ENCODE assay signal across 1 cellular context in the genomic region with DNA sequence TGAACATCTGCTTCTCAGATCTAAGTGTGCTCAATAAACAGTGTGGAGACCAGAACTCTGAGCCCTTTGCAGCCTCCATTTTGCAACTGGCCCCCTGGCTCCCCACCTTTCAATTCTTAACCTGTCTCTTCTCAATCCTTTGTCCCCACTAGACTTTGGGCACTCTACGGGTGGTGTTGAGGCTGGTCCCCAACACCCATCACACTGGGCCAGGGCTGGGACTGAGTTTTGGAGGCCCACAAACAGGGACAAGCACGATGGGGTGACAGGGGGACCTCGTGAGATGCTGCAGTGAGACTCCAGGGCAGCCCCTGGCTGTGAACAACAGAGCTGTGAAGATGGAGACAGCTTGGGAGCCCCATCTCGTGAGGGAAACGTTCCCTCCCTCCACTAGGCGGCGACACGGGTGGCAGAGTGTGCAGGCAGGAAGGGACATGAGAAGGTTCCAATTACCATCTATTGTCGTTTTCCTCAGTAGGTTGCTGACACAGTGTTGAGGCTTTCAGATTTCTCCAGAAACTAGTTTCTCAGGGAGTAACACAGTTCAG.
TF ChIP-seq lines count a peak whose summit lies in the region.

No MANE protein-coding gene starts in this region.

TF ChIP-seq in SK-N-SH treated with all-trans-retinoic acid at 6 μM for 48 hours, 23 proteins besides CTCF, POLR2A, EP300 and RAD21 (continued from another document):
- TF ChIP-seq, protein P1, sequence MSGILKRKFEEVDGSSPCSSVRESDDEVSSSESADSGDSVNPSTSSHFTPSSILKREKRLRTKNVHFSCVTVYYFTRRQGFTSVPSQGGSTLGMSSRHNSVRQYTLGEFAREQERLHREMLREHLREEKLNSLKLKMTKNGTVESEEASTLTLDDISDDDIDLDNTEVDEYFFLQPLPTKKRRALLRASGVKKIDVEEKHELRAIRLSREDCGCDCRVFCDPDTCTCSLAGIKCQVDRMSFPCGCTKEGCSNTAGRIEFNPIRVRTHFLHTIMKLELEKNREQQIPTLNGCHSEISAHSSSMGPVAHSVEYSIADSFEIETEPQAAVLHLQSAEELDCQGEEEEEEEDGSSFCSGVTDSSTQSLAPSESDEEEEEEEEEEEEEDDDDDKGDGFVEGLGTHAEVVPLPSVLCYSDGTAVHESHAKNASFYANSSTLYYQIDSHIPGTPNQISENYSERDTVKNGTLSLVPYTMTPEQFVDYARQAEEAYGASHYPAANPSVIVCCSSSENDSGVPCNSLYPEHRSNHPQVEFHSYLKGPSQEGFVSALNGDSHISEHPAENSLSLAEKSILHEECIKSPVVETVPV (CRISPR knock-in tag; IDR thresholded peaks at IDR 0.05): no peak
- TF ChIP-seq ISL1 (CRISPR knock-in tag; IDR thresholded peaks at IDR 0.05): no peak
- no peak for TF ChIP-seq TCF4 (CRISPR knock-in tag; IDR thresholded peaks at IDR 0.05; ENCODE audit: borderline replicate concordance)
- no peak for TF ChIP-seq ZNF565 (CRISPR knock-in tag; conservative IDR thresholded peaks at IDR 0.05; ENCODE audit: low read depth)
- TF ChIP-seq, protein P2, sequence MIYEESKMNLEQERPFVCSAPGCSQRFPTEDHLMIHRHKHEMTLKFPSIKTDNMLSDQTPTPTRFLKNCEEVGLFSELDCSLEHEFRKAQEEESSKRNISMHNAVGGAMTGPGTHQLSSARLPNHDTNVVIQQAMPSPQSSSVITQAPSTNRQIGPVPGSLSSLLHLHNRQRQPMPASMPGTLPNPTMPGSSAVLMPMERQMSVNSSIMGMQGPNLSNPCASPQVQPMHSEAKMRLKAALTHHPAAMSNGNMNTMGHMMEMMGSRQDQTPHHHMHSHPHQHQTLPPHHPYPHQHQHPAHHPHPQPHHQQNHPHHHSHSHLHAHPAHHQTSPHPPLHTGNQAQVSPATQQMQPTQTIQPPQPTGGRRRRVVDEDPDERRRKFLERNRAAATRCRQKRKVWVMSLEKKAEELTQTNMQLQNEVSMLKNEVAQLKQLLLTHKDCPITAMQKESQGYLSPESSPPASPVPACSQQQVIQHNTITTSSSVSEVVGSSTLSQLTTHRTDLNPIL (CRISPR knock-in tag; IDR thresholded peaks at IDR 0.05; ENCODE audit: low read depth): no peak
- TF ChIP-seq, protein P3, sequence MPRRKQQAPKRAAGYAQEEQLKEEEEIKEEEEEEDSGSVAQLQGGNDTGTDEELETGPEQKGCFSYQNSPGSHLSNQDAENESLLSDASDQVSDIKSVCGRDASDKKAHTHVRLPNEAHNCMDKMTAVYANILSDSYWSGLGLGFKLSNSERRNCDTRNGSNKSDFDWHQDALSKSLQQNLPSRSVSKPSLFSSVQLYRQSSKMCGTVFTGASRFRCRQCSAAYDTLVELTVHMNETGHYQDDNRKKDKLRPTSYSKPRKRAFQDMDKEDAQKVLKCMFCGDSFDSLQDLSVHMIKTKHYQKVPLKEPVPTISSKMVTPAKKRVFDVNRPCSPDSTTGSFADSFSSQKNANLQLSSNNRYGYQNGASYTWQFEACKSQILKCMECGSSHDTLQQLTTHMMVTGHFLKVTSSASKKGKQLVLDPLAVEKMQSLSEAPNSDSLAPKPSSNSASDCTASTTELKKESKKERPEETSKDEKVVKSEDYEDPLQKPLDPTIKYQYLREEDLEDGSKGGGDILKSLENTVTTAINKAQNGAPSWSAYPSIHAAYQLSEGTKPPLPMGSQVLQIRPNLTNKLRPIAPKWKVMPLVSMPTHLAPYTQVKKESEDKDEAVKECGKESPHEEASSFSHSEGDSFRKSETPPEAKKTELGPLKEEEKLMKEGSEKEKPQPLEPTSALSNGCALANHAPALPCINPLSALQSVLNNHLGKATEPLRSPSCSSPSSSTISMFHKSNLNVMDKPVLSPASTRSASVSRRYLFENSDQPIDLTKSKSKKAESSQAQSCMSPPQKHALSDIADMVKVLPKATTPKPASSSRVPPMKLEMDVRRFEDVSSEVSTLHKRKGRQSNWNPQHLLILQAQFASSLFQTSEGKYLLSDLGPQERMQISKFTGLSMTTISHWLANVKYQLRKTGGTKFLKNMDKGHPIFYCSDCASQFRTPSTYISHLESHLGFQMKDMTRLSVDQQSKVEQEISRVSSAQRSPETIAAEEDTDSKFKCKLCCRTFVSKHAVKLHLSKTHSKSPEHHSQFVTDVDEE (CRISPR knock-in tag; IDR thresholded peaks at IDR 0.05): no peak
